12 cellular contexts compared by ENCODE assay signal in genomic region chr13:23810842-23811241, GRCh38.
DNase-seq lines count a peak whose midpoint lies in the region; ATAC-seq and TF ChIP-seq lines count a peak whose summit lies in the region.
"Had no signal": no experiment of that assay in that cellular context is flagged by ENCODE, and none has a peak within 500 bp of the region (broad histone marks: within the 10 kb centered on the region; RNA-seq: fewer than 3 reads in every experiment).

No MANE protein-coding gene starts in this region.

- TF ChIP-seq POLR2A in esophagus muscularis mucosa (IDR thresholded peaks at IDR 0.05; ENCODE audit: low read depth), result no peak
- no peak for TF ChIP-seq POLR2A in upper lobe of left lung (IDR thresholded peaks at IDR 0.05)

- no peak for ATAC-seq in upper lobe of right lung
- ATAC-seq in upper lobe of left lung (ENCODE audit: low FRiP score in 2 of 2), result no peak
- no peak for ATAC-seq in Right ventricle myocardium inferior

- TF ChIP-seq EP300 in esophagus muscularis mucosa (IDR thresholded peaks at IDR 0.05) (no peak), upper lobe of left lung (IDR thresholded peaks at IDR 0.05) (no peak)

- no peak overlapping the region for H3K4me3 ChIP-seq in HL-60 (replicated peaks; ENCODE audit: insufficient read depth, low read length)
- H3K4me3 ChIP-seq in esophagus muscularis mucosa, result no peak overlapping the region
- H3K4me3 ChIP-seq in upper lobe of right lung, result no peak overlapping the region
- no peak overlapping the region for H3K4me3 ChIP-seq in upper lobe of left lung

- DNase-seq in SIG-M5 treated with dmso at 0.1 percent for 504 hours (lab: John Stamatoyannopoulos, UW; ENCODE audit: unreplicated experiment), result peak; percentile 2
- no peak for DNase-seq in SIG-M5 (lab: John Stamatoyannopoulos, UW)
- no peak for DNase-seq in HL-60 (ENCODE audit: low read depth in 1 of 2, low spot score in 1 of 2)
- DNase-seq in esophagus muscularis mucosa (ENCODE audit: extremely low spot score), result no peak
- DNase-seq in upper lobe of right lung, result no peak
- no peak for DNase-seq in upper lobe of left lung
- no peak for DNase-seq in cardiac septum (ENCODE audit: low spot score)
- DNase-seq in Right ventricle myocardium inferior (ENCODE audit: missing footprints), result no peak
- DNase-seq: 8988T; KG1; kidney glomerular epithelial cell; stimulated activated naive CD4-positive, alpha-beta T cell had no signal

- H3K36me3 ChIP-seq in esophagus muscularis mucosa, result peaks cover 0 to 3% (median 0%) of the 10 kb centered on the region in 4 donors
- H3K36me3 ChIP-seq in upper lobe of right lung, result no peaks in the 10 kb centered on the region
- peaks cover 0 to 3% (median 0%) of the 10 kb centered on the region in 4 donors for H3K36me3 ChIP-seq in upper lobe of left lung

- H3K27ac ChIP-seq in HL-60 (replicated peaks) (no peak overlapping the region), esophagus muscularis mucosa (replicated peaks in 1 of 4) (peak overlapping the region; percentile 35 to 61 (median 49)), upper lobe of right lung (peak overlapping the region; percentile 31), upper lobe of left lung (no peak overlapping the region)

- no peaks in the 10 kb centered on the region for H3K9me3 ChIP-seq in esophagus muscularis mucosa
- H3K9me3 ChIP-seq in upper lobe of right lung, result no peaks in the 10 kb centered on the region
- no peaks in the 10 kb centered on the region for H3K9me3 ChIP-seq in upper lobe of left lung

- WGBS in esophagus muscularis mucosa, result 53% methylated on average over 3 of the region's 3 CpGs
- WGBS in upper lobe of left lung, 2 donors, result 67 to 77% methylated on average over 3 of the region's 3 CpGs

- H3K27me3 ChIP-seq in HL-60 (ENCODE audit: insufficient read depth, poor library complexity, severe bottlenecking) (no peaks in the 10 kb centered on the region), esophagus muscularis mucosa (no peaks in the 10 kb centered on the region), upper lobe of right lung (no peaks in the 10 kb centered on the region), upper lobe of left lung (no peaks in the 10 kb centered on the region)

- intact Hi-C loops in esophagus muscularis mucosa (cut with DNase I) (no loop called here), upper lobe of right lung (cut with DNase I) (no loop called here), cardiac septum (cut with DNase I) (no loop called here), Right ventricle myocardium inferior (cut with DNase I) (no loop called here)

- TF ChIP-seq CTCF in HL-60 (IDR thresholded peaks at IDR 0.05; ENCODE audit: insufficient read depth, low read length), result peak; percentile 1
- peak in 1 of 3 experiments; percentile 9 for TF ChIP-seq CTCF in esophagus muscularis mucosa (IDR thresholded peaks at IDR 0.05)
- no peak for TF ChIP-seq CTCF in upper lobe of right lung (IDR thresholded peaks at IDR 0.05)
- TF ChIP-seq CTCF in upper lobe of left lung (IDR thresholded peaks at IDR 0.05), result no peak

- H3K4me1 ChIP-seq in esophagus muscularis mucosa (peaks cover 0 to 23% (median 16%) of the 10 kb centered on the region in 4 donors), upper lobe of right lung (peaks cover 5% of the 10 kb centered on the region), upper lobe of left lung (peaks cover 0 to 6% (median 0%) of the 10 kb centered on the region in 4 donors)

Comparison
In these comparisons a context has a peak if more than half of its experiments do, and no peak if none do; other contexts are left out.
1. H3K27ac ChIP-seq: peak in esophagus muscularis mucosa (4 of 4) and upper lobe of right lung (single experiment); none in HL-60 (single experiment) and upper lobe of left lung (0 of 4).